Comparison of ENCODE assay signal across 12 cellular contexts in genomic region chr5:51378778-51379652, GRCh38. TPM values are rescaled to one million over a fixed set of nuclear protein-coding genes. Genes with fewer than 3 reads are reported as not detected.
DNase-seq lines count a peak whose midpoint lies in the region; ATAC-seq lines count a peak whose summit lies in the region.
"Had no signal": no experiment of that assay in that cellular context is flagged by ENCODE, and none has a peak within 500 bp of the region (broad histone marks: within the 10 kb centered on the region; RNA-seq: fewer than 3 reads in every experiment).

No MANE protein-coding gene starts in this region.

- 14% methylated on average over 32 of the region's 32 CpGs for WGBS in urinary bladder

- DNase-seq in NCI-H187 (lab: John Stamatoyannopoulos, UW) (peak; percentile 51 to 55), NCI-H187 treated with DMSO at 0.1 percent for 48 hours (lab: John Stamatoyannopoulos, UW) (no peak), amniotic epithelial cell (ENCODE audit: low read depth) (peak; percentile 39), left kidney (ENCODE audit: low read depth, low spot score) (peak; percentile 75), foreskin melanocyte (no peak), retina (no peak)
- DNase-seq: NCI-H2029; stimulated activated CD4-positive, alpha-beta T cell treated with anti-CD3 and anti-CD28 coated beads, Interleukin-4, amount 100 ng/mL, for 1 hour; WERI-Rb-1 had no signal

- no peak for ATAC-seq in HG02840 (IDR thresholded peaks at IDR 0.05; ENCODE audit: low FRiP score, unreplicated experiment)

- no peak overlapping the region for H3K27ac ChIP-seq in urinary bladder (ENCODE audit: low read depth)
- H3K27ac ChIP-seq: WERI-Rb-1 had no signal

- H3K36me3 ChIP-seq in urinary bladder (ENCODE audit: insufficient read depth) = no peaks in the 10 kb centered on the region
- H3K36me3 ChIP-seq: adrenal gland, WERI-Rb-1 had no signal

- H3K4me1 ChIP-seq in urinary bladder (ENCODE audit: insufficient read depth) = no peaks in the 10 kb centered on the region

- H3K4me3 ChIP-seq in urinary bladder (ENCODE audit: low read depth, low read length) = peak overlapping the region; percentile 11

RNA-seq across cellular contexts. Expression of gene ISL1, which starts 4.2 kb away (rescaled TPM):
- 7.9 TPM for total RNA-seq in urinary bladder
- 0.46 TPM for polyA plus RNA-seq in urinary bladder

Comparison
In these comparisons a context has a peak if more than half of its experiments do, and no peak if none do; other contexts are left out.
1. DNase-seq: peak in NCI-H187 (2 of 2), amniotic epithelial cell (single experiment) and left kidney (single experiment); none in NCI-H187 treated with DMSO at 0.1 percent for 48 hours (single experiment), foreskin melanocyte (single experiment) and retina (single experiment).